In the genomic region with DNA sequence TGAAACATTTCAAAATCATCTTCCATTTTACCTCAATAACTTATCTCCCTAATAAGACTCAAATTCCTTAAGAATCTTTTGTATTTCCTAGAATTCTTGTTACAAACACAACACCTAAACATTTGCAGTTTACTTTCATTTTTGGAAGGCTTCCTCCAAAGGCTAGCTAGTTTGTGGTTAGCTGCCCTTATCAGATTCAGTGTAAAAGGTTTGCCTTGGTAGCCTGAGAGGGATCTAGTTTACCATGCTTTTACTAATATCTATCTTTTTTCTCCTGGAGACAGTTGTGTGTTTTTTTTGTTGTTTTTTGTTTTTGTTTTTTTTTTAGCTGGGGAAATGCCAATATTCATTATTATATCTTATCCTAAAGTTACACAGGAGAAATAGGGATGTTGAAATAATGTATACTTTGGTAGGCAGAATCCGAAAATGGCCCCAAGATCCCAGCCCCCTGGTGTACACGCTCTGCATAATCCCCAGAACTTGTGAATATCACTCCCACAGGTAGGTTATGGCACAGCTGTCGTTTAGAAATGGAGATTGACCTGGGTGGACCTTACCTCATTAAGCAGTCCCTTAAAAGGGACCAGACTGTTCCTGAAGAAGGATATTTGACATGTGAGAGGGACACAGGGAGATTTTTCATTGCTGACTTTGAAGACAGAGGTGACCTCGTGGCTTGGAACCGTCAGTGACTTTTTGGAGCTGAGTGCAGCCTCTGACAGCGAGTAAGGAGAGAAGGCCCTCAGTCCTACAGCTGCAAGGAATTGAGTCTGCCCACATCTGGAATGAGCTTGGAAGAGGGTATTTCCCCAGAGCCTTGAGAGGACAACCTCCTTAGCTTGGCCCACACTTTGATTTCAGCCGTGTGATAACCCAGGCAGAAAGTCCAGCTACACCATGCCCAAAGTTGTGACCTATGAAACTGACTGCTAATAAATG, we compare ENCODE assay signal across 9 cellular contexts. TPM values are rescaled to one million over a fixed set of nuclear protein-coding genes. Genes with fewer than 3 reads are reported as not detected.
A peak's percentile ranks its signal among the peaks of the same experiment; 100 is the strongest.
DNase-seq lines count a peak whose midpoint lies in the region; ATAC-seq and TF ChIP-seq lines count a peak whose summit lies in the region.
"Had no signal": no experiment of that assay in that cellular context is flagged by ENCODE, and none has a peak within 500 bp of the region (broad histone marks: within the 10 kb centered on the region; RNA-seq: fewer than 3 reads in every experiment).

No MANE protein-coding gene starts in this region.

- H3K9me3 ChIP-seq in cardiac muscle cell (ENCODE audit: low read depth) (no peaks in the 10 kb centered on the region), upper lobe of left lung (no peaks in the 10 kb centered on the region)

- peaks cover 41% of the 10 kb centered on the region for H3K4me1 Mint-ChIP-seq in T-helper 1 cell treated with Interleukin-12 subunit alpha and Interleukin-12 subunit beta and Interleukin-4 antibody, amounts not matched to agents 30 μg/mL and 1 μg/mL, for 36 hours (ENCODE audit: low read depth)

- H3K4me3 ChIP-seq in cardiac muscle cell: no peak overlapping the region
- no peak overlapping the region for H3K4me3 ChIP-seq in fibroblast of mammary gland (ENCODE audit: control insufficient read depth, low read depth, low read length)
- H3K4me3 ChIP-seq in upper lobe of left lung: no peak overlapping the region

- no peak for ATAC-seq in upper lobe of left lung (ENCODE audit: low FRiP score in 2 of 2)
- ATAC-seq in HG03520 (IDR thresholded peaks at IDR 0.05; ENCODE audit: unreplicated experiment): no peak

- DNase-seq in cardiac muscle cell (ENCODE audit: low read depth in 1 of 2, low spot score in 1 of 2): peak in 1 of 2 donors; percentile 60
- no peak for DNase-seq in cardiac septum (ENCODE audit: low spot score)
- peak; percentile 67 for DNase-seq in fibroblast of mammary gland (ENCODE audit: low read depth)
- DNase-seq in upper lobe of left lung: no peak
- no peak for DNase-seq in NCI-H510A (lab: John Stamatoyannopoulos, UW)
- no peak for DNase-seq in NCI-H1930 (lab: John Stamatoyannopoulos, UW)
- DNase-seq: NCI-H774 had no signal

- WGBS in upper lobe of left lung, 2 donors: 83 to 89% methylated on average over 7 of the region's 7 CpGs

- TF ChIP-seq POLR2A in upper lobe of left lung (IDR thresholded peaks at IDR 0.05): no peak

- H3K36me3 Mint-ChIP-seq in T-helper 1 cell treated with Interleukin-12 subunit alpha and Interleukin-12 subunit beta and Interleukin-4 antibody, amounts not matched to agents 30 μg/mL and 1 μg/mL, for 36 hours (ENCODE audit: low read depth): peaks cover 3% of the 10 kb centered on the region

- H3K27ac ChIP-seq in cardiac muscle cell: no peak overlapping the region
- H3K27ac ChIP-seq in upper lobe of left lung: peak overlapping the region in 3 of 4 donors; percentile 5 to 35 (median 24)

- H3K9me3 Mint-ChIP-seq in T-helper 1 cell treated with Interleukin-12 subunit alpha and Interleukin-12 subunit beta and Interleukin-4 antibody, amounts not matched to agents 30 μg/mL and 1 μg/mL, for 36 hours: no peaks in the 10 kb centered on the region

- no peak overlapping the region for H3K27ac Mint-ChIP-seq in T-helper 1 cell treated with Interleukin-12 subunit alpha and Interleukin-12 subunit beta and Interleukin-4 antibody, amounts not matched to agents 30 μg/mL and 1 μg/mL, for 36 hours

- H3K27me3 ChIP-seq in cardiac muscle cell (no peaks in the 10 kb centered on the region), upper lobe of left lung (no peaks in the 10 kb centered on the region)

- H3K36me3 ChIP-seq in cardiac muscle cell: no peaks in the 10 kb centered on the region
- H3K36me3 ChIP-seq in upper lobe of left lung: no peaks in the 10 kb centered on the region

- H3K4me1 ChIP-seq in cardiac muscle cell (ENCODE audit: low read depth): peaks cover 23% of the 10 kb centered on the region
- peaks cover 22 to 57% (median 47%) of the 10 kb centered on the region in 4 donors for H3K4me1 ChIP-seq in upper lobe of left lung

- H3K4me3 Mint-ChIP-seq in T-helper 1 cell treated with Interleukin-12 subunit alpha and Interleukin-12 subunit beta and Interleukin-4 antibody, amounts not matched to agents 30 μg/mL and 1 μg/mL, for 36 hours: peak overlapping the region; percentile 42

- no peak for TF ChIP-seq EP300 in upper lobe of left lung (IDR thresholded peaks at IDR 0.05)

- TF ChIP-seq CTCF in cardiac muscle cell (IDR thresholded peaks at IDR 0.05; ENCODE audit: low read depth, low read length): peak; percentile 24
- TF ChIP-seq CTCF in fibroblast of mammary gland (conservative IDR thresholded peaks at IDR 0.05; ENCODE audit: control insufficient read depth, insufficient read depth, low read depth, low read length): peak; percentile 19
- TF ChIP-seq CTCF in upper lobe of left lung (IDR thresholded peaks at IDR 0.05): peak in 1 of 6 experiments; percentile 8

- intact Hi-C loops in cardiac septum (cut with DNase I): no loop called here

- H3K27me3 Mint-ChIP-seq in T-helper 1 cell treated with Interleukin-12 subunit alpha and Interleukin-12 subunit beta and Interleukin-4 antibody, amounts not matched to agents 30 μg/mL and 1 μg/mL, for 36 hours (ENCODE audit: low read depth): peaks cover 38% of the 10 kb centered on the region

RNA-seq across cellular contexts. Expression of gene SEPTIN11, which starts 33.4 kb away (rescaled TPM):
- 34.5 and 84.6 TPM in 2 replicates for total RNA-seq in cardiac muscle cell
- 41.3 and 56.6 TPM in 2 replicates for polyA plus RNA-seq in cardiac muscle cell
- 41.5 TPM for total RNA-seq in cardiac septum
- 100 to 1,000 TPM in 2 of 6 donors, 10 to 100 TPM in 4; 56.3 to 136 (median 94.0) TPM for total RNA-seq in upper lobe of left lung
